Comparison of ENCODE assay signal across 9 cellular contexts in genomic region chrX:108165349-108166111, GRCh38.
DNase-seq lines count a peak whose midpoint lies in the region; ATAC-seq, FAIRE-seq and TF ChIP-seq lines count a peak whose summit lies in the region.
"Had no signal": no experiment of that assay in that cellular context is flagged by ENCODE, and none has a peak within 500 bp of the region (broad histone marks: within the 10 kb centered on the region; RNA-seq: fewer than 3 reads in every experiment).

No MANE protein-coding gene starts in this region.

- POLR2A ChIA-PET in activated CD4-positive, alpha-beta T cell treated with anti-CD3 and anti-CD28 coated beads for 36 hours (lab: Charles Lee), result interaction anchor here (0.6 kb wide), 1 partner anchor 16 kb away, joined by 3 read pairs; no protein-coding TSS in a partner anchor

- CTCF ChIA-PET in activated CD4-positive, alpha-beta T cell treated with anti-CD3 and anti-CD28 coated beads for 36 hours (lab: Charles Lee), result interaction anchor here (0.8 kb wide), 1 partner anchor 1497 kb away, joined by 4 read pairs; no protein-coding TSS in a partner anchor

- no peak overlapping the region for H3K4me3 ChIP-seq in GM12875 (ENCODE audit: low read depth, low read length)
- H3K4me3 ChIP-seq: lung had no signal

- TF ChIP-seq CTCF in GM12875 (IDR thresholded peaks at IDR 0.05; ENCODE audit: borderline replicate concordance, insufficient read depth, low read depth, low read length) (peak; percentile 33; the same call in 1 of the 2 replicates), neural crest cell (conservative IDR thresholded peaks at IDR 0.05) (peak; percentile 57)

- no peaks in the 10 kb centered on the region for H3K4me1 Mint-ChIP-seq in neural crest cell
- H3K4me1 Mint-ChIP-seq in activated CD4-positive, alpha-beta T cell treated with anti-CD3 and anti-CD28 coated beads for 36 hours, result no peaks in the 10 kb centered on the region

- H3K9me3 Mint-ChIP-seq in neural crest cell, result no peaks in the 10 kb centered on the region
- H3K9me3 Mint-ChIP-seq in activated CD4-positive, alpha-beta T cell treated with anti-CD3 and anti-CD28 coated beads for 36 hours (ENCODE audit: low read depth), result no peaks in the 10 kb centered on the region

- peak; percentile 3 for DNase-seq in NCI-H1694 treated with DMSO at 0.1 percent for 48 hours (lab: John Stamatoyannopoulos, UW)
- DNase-seq in cerebellar cortex (ENCODE audit: low spot score), result peak; percentile 11
- peak; percentile 22 for DNase-seq in neural crest cell (ENCODE audit: low read depth, low spot score)
- no peak for DNase-seq in activated CD4-positive, alpha-beta T cell treated with anti-CD3 and anti-CD28 coated beads for 36 hours
- DNase-seq in GM19239 (ENCODE audit: insufficient read length, low spot score), result no peak

- intact Hi-C loops in activated CD4-positive, alpha-beta T cell treated with anti-CD3 and anti-CD28 coated beads for 36 hours (cut with DNase I, micrococcal nuclease), result no loop called here

- no peaks in the 10 kb centered on the region for H3K27me3 Mint-ChIP-seq in neural crest cell (ENCODE audit: low read depth)
- no peaks in the 10 kb centered on the region for H3K27me3 Mint-ChIP-seq in activated CD4-positive, alpha-beta T cell treated with anti-CD3 and anti-CD28 coated beads for 36 hours

- TF ChIP-seq POLR2A in GM18505 (IDR thresholded peaks at IDR 0.05; ENCODE audit: borderline replicate concordance, extremely low read depth, insufficient read depth, insufficient read length), result no peak

- no peak for FAIRE-seq in GM19239 (lab: Jason Lieb, UNC)

- peaks cover 6% of the 10 kb centered on the region for H3K36me3 Mint-ChIP-seq in neural crest cell (ENCODE audit: low read depth)
- H3K36me3 Mint-ChIP-seq in activated CD4-positive, alpha-beta T cell treated with anti-CD3 and anti-CD28 coated beads for 36 hours (ENCODE audit: low read depth), result no peaks in the 10 kb centered on the region

- H3K27ac Mint-ChIP-seq in neural crest cell (ENCODE audit: unreplicated experiment), result no peak overlapping the region
- no peak overlapping the region for H3K27ac Mint-ChIP-seq in activated CD4-positive, alpha-beta T cell treated with anti-CD3 and anti-CD28 coated beads for 36 hours

- no peak overlapping the region for H3K4me3 Mint-ChIP-seq in neural crest cell
- no peak overlapping the region for H3K4me3 Mint-ChIP-seq in activated CD4-positive, alpha-beta T cell treated with anti-CD3 and anti-CD28 coated beads for 36 hours

- ATAC-seq in activated CD4-positive, alpha-beta T cell treated with anti-CD3 and anti-CD28 coated beads for 36 hours, result no peak
- ATAC-seq in GM18505 (IDR thresholded peaks at IDR 0.05; ENCODE audit: unreplicated experiment) (no peak), HG03565 (IDR thresholded peaks at IDR 0.05; ENCODE audit: unreplicated experiment) (no peak)

Comparison
In these comparisons a context has a peak if more than half of its experiments do, and no peak if none do; other contexts are left out.
1. DNase-seq: peak in NCI-H1694 treated with DMSO at 0.1 percent for 48 hours (single experiment), cerebellar cortex (single experiment) and neural crest cell (single experiment); none in activated CD4-positive, alpha-beta T cell treated with anti-CD3 and anti-CD28 coated beads for 36 hours (single experiment) and GM19239 (single experiment).